ENCODE assay signal across 1 cellular context in the genomic region with DNA sequence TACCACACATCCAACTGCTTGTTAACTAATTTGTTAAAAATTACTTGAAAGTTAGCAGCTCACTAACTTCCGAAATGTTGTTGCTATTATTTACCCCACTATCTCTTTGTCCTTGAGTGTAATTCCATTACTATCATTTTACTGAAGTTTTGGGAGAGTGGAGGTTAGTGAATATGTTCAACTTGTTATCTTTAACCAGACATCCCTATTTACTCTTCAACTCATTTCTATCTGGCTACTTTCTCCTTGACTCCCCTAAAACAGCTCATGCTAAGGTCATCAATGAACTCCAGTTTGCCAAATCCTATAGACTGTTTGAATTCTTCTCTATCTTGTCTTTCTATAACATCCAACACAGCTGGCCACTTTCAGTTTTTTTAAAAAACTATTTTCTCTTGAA.
TF ChIP-seq lines count a peak whose summit lies in the region.

No MANE protein-coding gene starts in this region.

TF ChIP-seq in K562, 482 proteins besides CTCF, POLR2A, EP300 and RAD21:
- TF ChIP-seq KLF6 (CRISPR knock-in tag; IDR thresholded peaks at IDR 0.05; ENCODE audit: borderline replicate concordance), result no peak
- TF ChIP-seq HSF4 (CRISPR knock-in tag; IDR thresholded peaks at IDR 0.05; ENCODE audit: borderline replicate concordance), result no peak
- TF ChIP-seq, protein P1, sequence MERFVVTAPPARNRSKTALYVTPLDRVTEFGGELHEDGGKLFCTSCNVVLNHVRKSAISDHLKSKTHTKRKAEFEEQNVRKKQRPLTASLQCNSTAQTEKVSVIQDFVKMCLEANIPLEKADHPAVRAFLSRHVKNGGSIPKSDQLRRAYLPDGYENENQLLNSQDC (CRISPR knock-in tag; IDR thresholded peaks at IDR 0.05), result no peak
- TF ChIP-seq, protein P2, sequence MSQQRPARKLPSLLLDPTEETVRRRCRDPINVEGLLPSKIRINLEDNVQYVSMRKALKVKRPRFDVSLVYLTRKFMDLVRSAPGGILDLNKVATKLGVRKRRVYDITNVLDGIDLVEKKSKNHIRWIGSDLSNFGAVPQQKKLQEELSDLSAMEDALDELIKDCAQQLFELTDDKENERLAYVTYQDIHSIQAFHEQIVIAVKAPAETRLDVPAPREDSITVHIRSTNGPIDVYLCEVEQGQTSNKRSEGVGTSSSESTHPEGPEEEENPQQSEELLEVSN (IDR thresholded peaks at IDR 0.05; ENCODE audit: borderline replicate concordance in 1 of 2, extremely low read depth in 1 of 2, insufficient read depth in 1 of 2, insufficient read length in 1 of 2, low read depth in 1 of 2, low read length in 1 of 2, poor library complexity in 1 of 2, severe bottlenecking in 1 of 2), result no peak
- TF ChIP-seq GTF2F1 (IDR thresholded peaks at IDR 0.05; ENCODE audit: low read depth, low read length), result no peak
- no peak for TF ChIP-seq FOXM1 (IDR thresholded peaks at IDR 0.05; ENCODE audit: low read depth)
- TF ChIP-seq FOXM1 (CRISPR knock-in tag; IDR thresholded peaks at IDR 0.05; ENCODE audit: low read depth), result no peak
- TF ChIP-seq EP400 (IDR thresholded peaks at IDR 0.05), result peak; percentile 18; the same call in 1 of the 2 replicates
- TF ChIP-seq ZNF696 (CRISPR knock-in tag; conservative IDR thresholded peaks at IDR 0.05), result no peak
- TF ChIP-seq KAT8 (IDR thresholded peaks at IDR 0.05; ENCODE audit: low read depth), result no peak
- TF ChIP-seq ESRRA (IDR thresholded peaks at IDR 0.05; ENCODE audit: borderline replicate concordance, low read depth), result 0 out of 2 replicates have a peak, but pooled peaks have one; percentile 11
- TF ChIP-seq, protein P3, sequence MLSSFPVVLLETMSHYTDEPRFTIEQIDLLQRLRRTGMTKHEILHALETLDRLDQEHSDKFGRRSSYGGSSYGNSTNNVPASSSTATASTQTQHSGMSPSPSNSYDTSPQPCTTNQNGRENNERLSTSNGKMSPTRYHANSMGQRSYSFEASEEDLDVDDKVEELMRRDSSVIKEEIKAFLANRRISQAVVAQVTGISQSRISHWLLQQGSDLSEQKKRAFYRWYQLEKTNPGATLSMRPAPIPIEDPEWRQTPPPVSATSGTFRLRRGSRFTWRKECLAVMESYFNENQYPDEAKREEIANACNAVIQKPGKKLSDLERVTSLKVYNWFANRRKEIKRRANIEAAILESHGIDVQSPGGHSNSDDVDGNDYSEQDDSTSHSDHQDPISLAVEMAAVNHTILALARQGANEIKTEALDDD (IDR thresholded peaks at IDR 0.05), result peak; percentile 90
- TF ChIP-seq TCF7L2 (IDR thresholded peaks at IDR 0.05; ENCODE audit: low read depth, low read length), result no peak
- TF ChIP-seq NBN (IDR thresholded peaks at IDR 0.05; ENCODE audit: low read depth), result no peak
- no peak for TF ChIP-seq CAMTA2 (CRISPR knock-in tag; conservative IDR thresholded peaks at IDR 0.05)
- TF ChIP-seq ZNF316 (IDR thresholded peaks at IDR 0.05), result no peak
- TF ChIP-seq ARID2 (IDR thresholded peaks at IDR 0.05), result no peak
- TF ChIP-seq RB1 (IDR thresholded peaks at IDR 0.05; ENCODE audit: low read depth), result no peak
- no peak for TF ChIP-seq POLR2AphosphoS2 (IDR thresholded peaks at IDR 0.05; ENCODE audit: low read length)
- TF ChIP-seq CHD4 (IDR thresholded peaks at IDR 0.05; ENCODE audit: insufficient read depth, insufficient replicate concordance, low read depth, low read length, poor library complexity, severe bottlenecking), result no peak
- TF ChIP-seq PURB (CRISPR knock-in tag; IDR thresholded peaks at IDR 0.05; ENCODE audit: low read depth), result no peak
- no peak for TF ChIP-seq ILF3 (IDR thresholded peaks at IDR 0.05; ENCODE audit: borderline replicate concordance)
- TF ChIP-seq, protein P4, sequence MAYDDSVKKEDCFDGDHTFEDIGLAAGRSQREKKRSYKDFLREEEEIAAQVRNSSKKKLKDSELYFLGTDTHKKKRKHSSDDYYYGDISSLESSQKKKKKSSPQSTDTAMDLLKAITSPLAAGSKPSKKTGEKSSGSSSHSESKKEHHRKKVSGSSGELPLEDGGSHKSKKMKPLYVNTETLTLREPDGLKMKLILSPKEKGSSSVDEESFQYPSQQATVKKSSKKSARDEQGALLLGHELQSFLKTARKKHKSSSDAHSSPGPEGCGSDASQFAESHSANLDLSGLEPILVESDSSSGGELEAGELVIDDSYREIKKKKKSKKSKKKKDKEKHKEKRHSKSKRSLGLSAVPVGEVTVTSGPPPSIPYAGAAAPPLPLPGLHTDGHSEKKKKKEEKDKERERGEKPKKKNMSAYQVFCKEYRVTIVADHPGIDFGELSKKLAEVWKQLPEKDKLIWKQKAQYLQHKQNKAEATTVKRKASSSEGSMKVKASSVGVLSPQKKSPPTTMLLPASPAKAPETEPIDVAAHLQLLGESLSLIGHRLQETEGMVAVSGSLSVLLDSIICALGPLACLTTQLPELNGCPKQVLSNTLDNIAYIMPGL (CRISPR knock-in tag; IDR thresholded peaks at IDR 0.05), result no peak
- no peak for TF ChIP-seq KAT2B (IDR thresholded peaks at IDR 0.05; ENCODE audit: low read depth, low read length)
- no peak for TF ChIP-seq SRF (CRISPR knock-in tag; IDR thresholded peaks at IDR 0.05)
- TF ChIP-seq TAL1 (IDR thresholded peaks at IDR 0.05), result 0 out of 2 replicates have a peak, but pooled peaks have one; percentile 15
- peak; percentile 24; the same call in 1 of the 2 replicates for TF ChIP-seq CBFA2T2 (conservative IDR thresholded peaks at IDR 0.05)
- no peak for TF ChIP-seq ZNF384 (IDR thresholded peaks at IDR 0.05; ENCODE audit: low read depth, low read length)
- TF ChIP-seq, protein P5, sequence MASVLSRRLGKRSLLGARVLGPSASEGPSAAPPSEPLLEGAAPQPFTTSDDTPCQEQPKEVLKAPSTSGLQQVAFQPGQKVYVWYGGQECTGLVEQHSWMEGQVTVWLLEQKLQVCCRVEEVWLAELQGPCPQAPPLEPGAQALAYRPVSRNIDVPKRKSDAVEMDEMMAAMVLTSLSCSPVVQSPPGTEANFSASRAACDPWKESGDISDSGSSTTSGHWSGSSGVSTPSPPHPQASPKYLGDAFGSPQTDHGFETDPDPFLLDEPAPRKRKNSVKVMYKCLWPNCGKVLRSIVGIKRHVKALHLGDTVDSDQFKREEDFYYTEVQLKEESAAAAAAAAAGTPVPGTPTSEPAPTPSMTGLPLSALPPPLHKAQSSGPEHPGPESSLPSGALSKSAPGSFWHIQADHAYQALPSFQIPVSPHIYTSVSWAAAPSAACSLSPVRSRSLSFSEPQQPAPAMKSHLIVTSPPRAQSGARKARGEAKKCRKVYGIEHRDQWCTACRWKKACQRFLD (CRISPR knock-in tag; IDR thresholded peaks at IDR 0.05), result no peak
- peak; percentile 62; the same call in 1 of the 2 replicates for TF ChIP-seq MECOM (CRISPR knock-in tag; IDR thresholded peaks at IDR 0.05)
- TF ChIP-seq CBFA2T3 (IDR thresholded peaks at IDR 0.05), result peak; percentile 65
- no peak for TF ChIP-seq DACH1 (IDR thresholded peaks at IDR 0.05; ENCODE audit: partially characterized antibody)
TF ChIP-seq in K562: peak in this region for 7.
